In the genomic region with DNA sequence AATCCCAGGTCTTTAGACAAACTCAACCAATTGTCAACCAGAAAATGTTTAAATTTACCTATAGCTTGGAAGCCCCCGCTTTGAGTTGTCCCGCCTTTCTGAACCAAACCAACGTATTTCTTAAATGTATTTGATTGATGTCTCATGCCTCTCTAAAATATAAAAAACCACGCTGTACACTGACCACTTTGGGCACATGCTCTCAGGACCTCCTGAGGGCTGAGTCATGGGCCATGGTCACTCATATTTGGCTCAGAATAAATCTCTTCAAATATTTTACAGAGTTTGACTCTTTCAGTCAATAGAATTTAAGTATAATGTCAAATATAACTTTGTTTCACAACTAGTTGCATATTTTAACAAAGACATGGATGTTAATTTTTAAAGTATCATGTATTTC, we compare ENCODE assay signal across 7 cellular contexts. TPM values are rescaled to one million over a fixed set of nuclear protein-coding genes. Genes with fewer than 3 reads are reported as not detected.
DNase-seq lines count a peak whose midpoint lies in the region; ATAC-seq, FAIRE-seq and TF ChIP-seq lines count a peak whose summit lies in the region.
"Not testable (repeated sequence)": the region's sequence is repeated elsewhere in the genome, so short reads cannot be mapped to it uniquely, and the experiment has no call there.

No MANE protein-coding gene starts in this region.

- H3K27me3 Mint-ChIP-seq in HFFc6 (ENCODE audit: insufficient read depth); astrocyte (ENCODE audit: low read depth, unreplicated experiment); endothelial cell (ENCODE audit: unreplicated experiment); osteocyte (ENCODE audit: unreplicated experiment): not testable (repeated sequence)

- not testable (repeated sequence) for H3K9me3 ChIP-seq in GM23248 (ENCODE audit: low read depth); PC-3 (ENCODE audit: low read length); astrocyte (ENCODE audit: insufficient read depth, low read depth, low read length); mesenchymal stem cell (ENCODE audit: control insufficient read depth, low read length)

- H3K9me3 Mint-ChIP-seq in HFFc6; astrocyte (ENCODE audit: unreplicated experiment); endothelial cell (ENCODE audit: unreplicated experiment); osteocyte (ENCODE audit: unreplicated experiment): not testable (repeated sequence)

- not testable (repeated sequence) for H3K4ac ChIP-seq in mesenchymal stem cell (ENCODE audit: low read depth in 1 of 2, low read length in 2 of 2)

- H2BK12ac ChIP-seq in mesenchymal stem cell (ENCODE audit: low read length in 2 of 2): not testable (repeated sequence)

- not testable (repeated sequence) for BruUV-seq in PC-3 (replicated peaks; lab: Mats Ljungman, UMichigan)

- H2BK5ac ChIP-seq in mesenchymal stem cell (ENCODE audit: low read depth, low read length, poor library complexity, severe bottlenecking): not testable (repeated sequence)

- POLR2A ChIA-PET in PC-3 (lab: Charles Lee; ENCODE audit: unreplicated experiment): not testable (repeated sequence)

- intact Hi-C loops in PC-3 (cut with micrococcal nuclease): loop anchor here (2.0 to 5.0 kb wide), 2 partner anchors 51 to 320 kb away; no protein-coding TSS in a partner anchor

- peaks cover 82% of the 10 kb centered on the region for H3K4me1 Mint-ChIP-seq in HFFc6 (ENCODE audit: low read depth)
- H3K4me1 Mint-ChIP-seq in astrocyte (ENCODE audit: low read depth, unreplicated experiment); endothelial cell (ENCODE audit: unreplicated experiment): not testable (repeated sequence)
- peaks cover 43% of the 10 kb centered on the region for H3K4me1 Mint-ChIP-seq in osteocyte (ENCODE audit: unreplicated experiment)

- not testable (repeated sequence) for H2AK5ac ChIP-seq in mesenchymal stem cell (ENCODE audit: low read length, severe bottlenecking)

- H3K4me2 ChIP-seq in GM23248 (ENCODE audit: unreplicated experiment); astrocyte (ENCODE audit: low read length); mesenchymal stem cell (ENCODE audit: low read length, poor library complexity, severe bottlenecking): not testable (repeated sequence)
- peak overlapping the region; percentile 88; the same call in 1 of the 2 replicates for H3K4me2 ChIP-seq in PC-3 (ENCODE audit: low read length)

- not testable (repeated sequence) for H3K36me3 ChIP-seq in GM23248 (ENCODE audit: low read depth); PC-3 (ENCODE audit: low read depth, low read length); astrocyte (ENCODE audit: insufficient read depth, low read length); mesenchymal stem cell (ENCODE audit: control insufficient read depth in 1 of 2, insufficient read depth in 2 of 2, low read depth in 1 of 2, low read length in 2 of 2)

- H3K79me2 ChIP-seq in GM23248 (ENCODE audit: insufficient read depth): peaks cover 100% of the 10 kb centered on the region
- peaks cover 99% of the 10 kb centered on the region for H3K79me2 ChIP-seq in PC-3 (ENCODE audit: low read length)
- H3K79me2 ChIP-seq in astrocyte (ENCODE audit: insufficient read depth, low read length): peaks cover 99% of the 10 kb centered on the region

- peaks cover 48% of the 10 kb centered on the region for H3K36me3 Mint-ChIP-seq in HFFc6 (ENCODE audit: low read depth)
- not testable (repeated sequence) for H3K36me3 Mint-ChIP-seq in astrocyte (ENCODE audit: low read depth, unreplicated experiment); endothelial cell (ENCODE audit: low read depth, unreplicated experiment); osteocyte (ENCODE audit: unreplicated experiment)

- ATAC-seq in PC-3: peak; percentile 59

- not testable (repeated sequence) for H3K4me3 ChIP-seq in GM23248; PC-3 (ENCODE audit: low read length); astrocyte (ENCODE audit: insufficient read depth, low read depth, low read length); mesenchymal stem cell (ENCODE audit: insufficient read depth in 1 of 2, low read depth in 1 of 2, low read length in 2 of 2)

- CTCF ChIA-PET in PC-3 (lab: Charles Lee): not testable (repeated sequence)

- H3K9me2 ChIP-seq in GM23248 (ENCODE audit: insufficient read depth); PC-3 (replicated peaks; ENCODE audit: low read length): not testable (repeated sequence)

- H2AFZ ChIP-seq in GM23248; PC-3 (ENCODE audit: low read length); astrocyte (ENCODE audit: low read depth, low read length); mesenchymal stem cell (ENCODE audit: low read depth, low read length): not testable (repeated sequence)

- not testable (repeated sequence) for H3K23ac ChIP-seq in mesenchymal stem cell (ENCODE audit: low read length in 2 of 2)

- FAIRE-seq in astrocyte (lab: Jason Lieb, UNC): not testable (repeated sequence)

- H3K14ac ChIP-seq in mesenchymal stem cell (ENCODE audit: low read length in 2 of 2): not testable (repeated sequence)

- not testable (repeated sequence) for H3K18ac ChIP-seq in mesenchymal stem cell (ENCODE audit: low read depth in 1 of 2, low read length in 2 of 2)

- H4K8ac ChIP-seq in mesenchymal stem cell (ENCODE audit: low read length): not testable (repeated sequence)

- WGBS in GM23248 (ENCODE audit: low coverage in 1 of 2, low lambda C conversion rate in 2 of 2, missing lambda C conversion rate in 2 of 2), 2 experiments: 95 to 96% methylated on average over 4 of the region's 4 CpGs
- WGBS in mesenchymal stem cell: 56% methylated on average over 2 of the region's 4 CpGs

- peak overlapping the region; percentile 37; the same call in 1 of the 2 replicates for H3K4me3 Mint-ChIP-seq in HFFc6
- H3K4me3 Mint-ChIP-seq in astrocyte (ENCODE audit: unreplicated experiment); endothelial cell (ENCODE audit: unreplicated experiment); osteocyte (ENCODE audit: unreplicated experiment): not testable (repeated sequence)

- TF ChIP-seq CTCF in HFFc6 (IDR thresholded peaks at IDR 0.05); PC-3 (conservative IDR thresholded peaks at IDR 0.05; ENCODE audit: low read depth, low read length); astrocyte (IDR thresholded peaks at IDR 0.05; ENCODE audit: insufficient read depth, low read depth, low read length); endothelial cell (IDR thresholded peaks at IDR 0.05; ENCODE audit: unreplicated experiment); osteocyte (IDR thresholded peaks at IDR 0.05): not testable (repeated sequence)

- peaks cover 32% of the 10 kb centered on the region; the same call in 1 of the 2 replicates for H3K4me1 ChIP-seq in GM23248 (ENCODE audit: insufficient read depth)
- H3K4me1 ChIP-seq in PC-3 (ENCODE audit: insufficient read depth, low read length): peaks cover 42% of the 10 kb centered on the region
- not testable (repeated sequence) for H3K4me1 ChIP-seq in astrocyte (ENCODE audit: insufficient read depth, low read length); mesenchymal stem cell (ENCODE audit: control insufficient read depth, insufficient read depth, low read depth, low read length)

- H4K20me1 ChIP-seq in GM23248 (ENCODE audit: insufficient read depth); PC-3 (ENCODE audit: low read length); astrocyte (ENCODE audit: insufficient read depth, low read length): not testable (repeated sequence)

- in situ Hi-C loops in GM23248 (cut with MboI): loop anchor here (25.0 kb wide), 1 partner anchor 390 kb away; a partner anchor contains a TSS

- H3K27me3 ChIP-seq in GM23248 (replicated peaks; ENCODE audit: insufficient read depth); PC-3 (ENCODE audit: low read length); astrocyte (ENCODE audit: insufficient read depth, low read length); mesenchymal stem cell (ENCODE audit: control insufficient read depth in 1 of 2, insufficient read depth in 1 of 2, low read length in 2 of 2): not testable (repeated sequence)

- not testable (repeated sequence) for H3F3A ChIP-seq in GM23248 (ENCODE audit: insufficient read depth); PC-3 (ENCODE audit: low read length, unreplicated experiment)

- H3K27ac Mint-ChIP-seq in HFFc6 (peak overlapping the region; percentile 67), endothelial cell (ENCODE audit: unreplicated experiment) (peak overlapping the region; percentile 20), osteocyte (ENCODE audit: unreplicated experiment) (peak overlapping the region; percentile 61)
- not testable (repeated sequence) for H3K27ac Mint-ChIP-seq in astrocyte (ENCODE audit: unreplicated experiment)

- H3K27ac ChIP-seq in GM23248; PC-3 (ENCODE audit: low read length); astrocyte (ENCODE audit: low read depth, low read length); mesenchymal stem cell (ENCODE audit: low read length, poor library complexity, severe bottlenecking): not testable (repeated sequence)

- not testable (repeated sequence) for H3K79me1 ChIP-seq in mesenchymal stem cell (replicated peaks; ENCODE audit: low read length, poor library complexity, severe bottlenecking)

- DNase-seq in GM23248: peak; percentile 8
- not testable (repeated sequence) for DNase-seq in HFFc6; endothelial cell (ENCODE audit: low spot score); osteocyte (ENCODE audit: extremely low spot score, unreplicated experiment)
- DNase-seq in PC-3: peak; percentile 40
- DNase-seq in astrocyte (ENCODE audit: low read depth): peak; percentile 13
- DNase-seq in mesenchymal stem cell: peak; percentile 33

- not testable (repeated sequence) for H2BK120ac ChIP-seq in mesenchymal stem cell (ENCODE audit: low read depth, low read length)

- H2BK15ac ChIP-seq in mesenchymal stem cell (ENCODE audit: low read depth, poor library complexity, severe bottlenecking): not testable (repeated sequence)

- not testable (repeated sequence) for H4K91ac ChIP-seq in mesenchymal stem cell (ENCODE audit: low read length)

- H3K9ac ChIP-seq in GM23248; PC-3 (ENCODE audit: low read length); astrocyte (ENCODE audit: low read length); mesenchymal stem cell (ENCODE audit: low read length): not testable (repeated sequence)

RNA-seq across cellular contexts. Expression of a gene that starts 5.7 kb away (rescaled TPM):
- 7.8 and 12.5 TPM in 2 replicates for total RNA-seq in GM23248 (2014; rRNA removed; shearing (Covaris generic))
- 8.7 and 9.1 TPM in 2 replicates for polyA plus RNA-seq in GM23248 (2016; fragmentation: Nextera tagmentation; extraction: Ambion mirVana)
- total RNA-seq in HFFc6 (2021; fragmentation: NEBNext Ultra II Directional; extraction: Animal tissue kit (Norgen Biotek cat#: 25700)): 10 to 100 TPM; 13.1 to 25.4 (median 22.4) TPM
- total RNA-seq in PC-3 (2014; rRNA removed): 11.6 and 15.3 TPM in 2 replicates
- 2.5 and 3.8 TPM in 2 replicates for total RNA-seq in astrocyte
- 4.9 TPM for total RNA-seq in endothelial cell (ENCODE audit: unreplicated experiment)
- polyA plus RNA-seq in mesenchymal stem cell (2013, experiment 1 of 2): 7.1 TPM
- polyA plus RNA-seq in mesenchymal stem cell (2013, experiment 2 of 2): 7.3 TPM
- total RNA-seq in osteocyte: 3.9 and 4.2 TPM in 2 replicates

RNA-seq across cellular contexts. Expression of a gene that starts 5.9 kb away (rescaled TPM):
- 11.0 and 15.9 TPM in 2 replicates for total RNA-seq in GM23248 (2014; rRNA removed; shearing (Covaris generic))
- polyA plus RNA-seq in GM23248 (2016; fragmentation: Nextera tagmentation; extraction: Ambion mirVana): 11.1 and 13.1 TPM in 2 replicates
- total RNA-seq in HFFc6 (2021; fragmentation: NEBNext Ultra II Directional; extraction: Animal tissue kit (Norgen Biotek cat#: 25700)): 10 to 100 TPM; 11.0 to 14.1 (median 12.4) TPM
- total RNA-seq in PC-3 (2014; rRNA removed) (5.8 and 12.4 TPM in 2 replicates), astrocyte (10.8 and 13.7 TPM in 2 replicates), endothelial cell (ENCODE audit: unreplicated experiment) (8.8 TPM), osteocyte (13.1 and 16.3 TPM in 2 replicates)
- polyA plus RNA-seq in mesenchymal stem cell (2013, experiment 1 of 2): 7.1 TPM
- polyA plus RNA-seq in mesenchymal stem cell (2013, experiment 2 of 2): 7.8 TPM
